26 cellular contexts compared by ENCODE assay signal in genomic region chr15:94375997-94376396, GRCh38.
DNase-seq lines count a peak whose midpoint lies in the region; ATAC-seq and TF ChIP-seq lines count a peak whose summit lies in the region.
"Had no signal": no experiment of that assay in that cellular context is flagged by ENCODE, and none has a peak within 500 bp of the region (broad histone marks: within the 10 kb centered on the region; RNA-seq: fewer than 3 reads in every experiment).

No MANE protein-coding gene starts in this region.

- no peak overlapping the region for H2AFZ ChIP-seq in OCI-LY7 (ENCODE audit: low read length)
- H2AFZ ChIP-seq: PC-9 had no signal

- H3K4me3 ChIP-seq in left ventricle myocardium inferior, result no peak overlapping the region
- H3K4me3 ChIP-seq in OCI-LY7 (ENCODE audit: low read depth, low read length, poor library complexity, severe bottlenecking), result no peak overlapping the region
- H3K4me3 ChIP-seq in kidney epithelial cell (ENCODE audit: low read depth, low read length), result no peak overlapping the region
- H3K4me3 ChIP-seq: gastrocnemius medialis, HAP-1, pancreas, PC-9, SJCRH30, stomach, transverse colon had no signal

- no TSS peak for BruUV-seq in OCI-LY7 (replicated peaks; lab: Mats Ljungman, UMichigan)

- ATAC-seq in Right ventricle myocardium superior (ENCODE audit: poor library complexity) (no peak), HG03159 (IDR thresholded peaks at IDR 0.05; ENCODE audit: unreplicated experiment) (no peak)
- ATAC-seq: gastrocnemius medialis; naive thymus-derived CD4-positive, alpha-beta T cell; pancreas; sciatic nerve; T-helper 17 cell had no signal

- no peak overlapping the region for H3K4me2 ChIP-seq in OCI-LY7 (ENCODE audit: low read length)
- H3K4me2 ChIP-seq: PC-9 had no signal

- peak; percentile 43 for TF ChIP-seq CTCF in left ventricle myocardium inferior (IDR thresholded peaks at IDR 0.05; ENCODE audit: borderline replicate concordance)
- peak; percentile 54; the same call in 1 of the 2 replicates for TF ChIP-seq CTCF in OCI-LY7 (conservative IDR thresholded peaks at IDR 0.05; ENCODE audit: low read length)
- TF ChIP-seq CTCF in kidney epithelial cell (IDR thresholded peaks at IDR 0.05; ENCODE audit: insufficient read depth, low read length, poor library complexity, severe bottlenecking), result peak; percentile 1

- CTCF ChIA-PET in OCI-LY7 (lab: Charles Lee; ENCODE audit: unreplicated experiment), result no interaction called here

- H3K79me2 ChIP-seq in OCI-LY7 (ENCODE audit: insufficient read depth, low read depth, low read length), result no peaks in the 10 kb centered on the region

- no peaks in the 10 kb centered on the region for H4K20me1 ChIP-seq in OCI-LY7 (ENCODE audit: insufficient read depth, low read length)

- H3K9me3 Mint-ChIP-seq in activated T-helper 2 cell treated with anti-CD3 and anti-CD28 coated beads, Interferon-gamma antibody, Interleukin-2, Interleukin-4, amounts not matched to agents 10 μg/mL and 5 μg/mL and 100 μg/mL, durations not matched to agents 14 hours and 24 hours and 36 hours, result no peaks in the 10 kb centered on the region
- H3K9me3 Mint-ChIP-seq: central memory CD8-positive, alpha-beta T cell; naive thymus-derived CD4-positive, alpha-beta T cell had no signal

- peaks cover 55% of the 10 kb centered on the region for H3K36me3 Mint-ChIP-seq in activated T-helper 2 cell treated with anti-CD3 and anti-CD28 coated beads, Interferon-gamma antibody, Interleukin-2, Interleukin-4, amounts not matched to agents 10 μg/mL and 5 μg/mL and 100 μg/mL, durations not matched to agents 14 hours and 24 hours and 36 hours (ENCODE audit: low read depth)

- H3K36me3 ChIP-seq in left ventricle myocardium inferior (no peaks in the 10 kb centered on the region), OCI-LY7 (ENCODE audit: insufficient read depth, low read length) (peaks cover 59% of the 10 kb centered on the region), kidney epithelial cell (ENCODE audit: control insufficient read depth, insufficient read depth, low read length) (no peaks in the 10 kb centered on the region)
- H3K36me3 ChIP-seq: gastrocnemius medialis, HAP-1, SJCRH30 had no signal

- H3K9me3 ChIP-seq in left ventricle myocardium inferior (replicated peaks) (no peaks in the 10 kb centered on the region), OCI-LY7 (ENCODE audit: low read length) (no peaks in the 10 kb centered on the region)
- H3K9me3 ChIP-seq: gastrocnemius medialis, HAP-1, pancreas, SJCRH30, stomach, transverse colon had no signal

- H3K4me1 ChIP-seq in left ventricle myocardium inferior (no peaks in the 10 kb centered on the region), OCI-LY7 (ENCODE audit: insufficient read depth, low read length, poor library complexity, severe bottlenecking) (no peaks in the 10 kb centered on the region)
- H3K4me1 ChIP-seq: gastrocnemius medialis, HAP-1, pancreas, SJCRH30, stomach, transverse colon had no signal

- intact Hi-C loops in left ventricle myocardium inferior (cut with micrococcal nuclease), result no loop called here
- intact Hi-C loops in Right ventricle myocardium superior (cut with DNase I), result no loop called here
- intact Hi-C loops in OCI-LY7 (cut with micrococcal nuclease; ENCODE audit: unreplicated experiment), result no loop called here
- intact Hi-C loops in activated T-helper 2 cell treated with anti-CD3 and anti-CD28 coated beads, Interferon-gamma antibody, Interleukin-2, Interleukin-4, amounts not matched to agents 10 μg/mL and 5 μg/mL and 100 μg/mL, durations not matched to agents 14 hours and 24 hours and 36 hours (cut with micrococcal nuclease), result no loop called here

- peaks cover 9% of the 10 kb centered on the region for H3K27me3 ChIP-seq in left ventricle myocardium inferior (ENCODE audit: low read depth)
- H3K27me3 ChIP-seq in kidney epithelial cell (ENCODE audit: control insufficient read depth, insufficient read depth, low read length), result no peaks in the 10 kb centered on the region
- H3K27me3 ChIP-seq: gastrocnemius medialis, pancreas, SJCRH30, stomach, transverse colon had no signal

- H3K9me2 ChIP-seq in OCI-LY7 (ENCODE audit: insufficient read depth, low read length), result no peaks in the 10 kb centered on the region

- no peaks in the 10 kb centered on the region for H3K27me3 Mint-ChIP-seq in activated T-helper 2 cell treated with anti-CD3 and anti-CD28 coated beads, Interferon-gamma antibody, Interleukin-2, Interleukin-4, amounts not matched to agents 10 μg/mL and 5 μg/mL and 100 μg/mL, durations not matched to agents 14 hours and 24 hours and 36 hours (ENCODE audit: low read depth)
- H3K27me3 Mint-ChIP-seq: activated naive CD8-positive, alpha-beta T cell; central memory CD8-positive, alpha-beta T cell; naive thymus-derived CD4-positive, alpha-beta T cell; T-helper 17 cell had no signal

- no peaks in the 10 kb centered on the region for H3K4me1 Mint-ChIP-seq in activated T-helper 2 cell treated with anti-CD3 and anti-CD28 coated beads, Interferon-gamma antibody, Interleukin-2, Interleukin-4, amounts not matched to agents 10 μg/mL and 5 μg/mL and 100 μg/mL, durations not matched to agents 14 hours and 24 hours and 36 hours (ENCODE audit: low read depth)
- H3K4me1 Mint-ChIP-seq: naive thymus-derived CD4-positive, alpha-beta T cell had no signal

- DNase-seq in left ventricle myocardium inferior, result no peak
- no peak for DNase-seq in Right ventricle myocardium superior
- DNase-seq in OCI-LY7 (ENCODE audit: low spot score), result peak; percentile 13
- DNase-seq in kidney epithelial cell (ENCODE audit: low read depth), result no peak
- no peak for DNase-seq in NCI-H2107 (lab: John Stamatoyannopoulos, UW)
- no peak for DNase-seq in activated T-helper 2 cell treated with anti-CD3 and anti-CD28 coated beads, Interferon-gamma antibody, Interleukin-2, Interleukin-4, amounts not matched to agents 10 μg/mL and 5 μg/mL and 100 μg/mL, durations not matched to agents 14 hours and 24 hours and 36 hours (ENCODE audit: low spot score)
- DNase-seq in AG08395 (ENCODE audit: low spot score), result no peak
- DNase-seq: activated CD4-positive, alpha-beta T cell treated with anti-CD3 and anti-CD28 coated beads for 48 hours; gastrocnemius medialis; IMR-90; naive thymus-derived CD4-positive, alpha-beta T cell; NCI-H1417 treated with DMSO at 0.1 percent for 48 hours; NCI-H82; pancreas; PC-9; stimulated activated CD4-positive, alpha-beta T cell treated with anti-CD3 and anti-CD28 coated beads, Interleukin-15, amount 100 ng/mL, for 24 hours; stomach; T-helper 17 cell; transverse colon had no signal

- POLR2A ChIA-PET in OCI-LY7 (lab: Charles Lee), result interaction anchor here (0.8 to 1.1 kb wide), 2 partner anchors 10 to 1494 kb away, joined by 3 to 4 read pairs; no protein-coding TSS in a partner anchor

- no peak overlapping the region for H3K4me3 Mint-ChIP-seq in activated T-helper 2 cell treated with anti-CD3 and anti-CD28 coated beads, Interferon-gamma antibody, Interleukin-2, Interleukin-4, amounts not matched to agents 10 μg/mL and 5 μg/mL and 100 μg/mL, durations not matched to agents 14 hours and 24 hours and 36 hours (ENCODE audit: low read depth)
- H3K4me3 Mint-ChIP-seq: activated naive CD8-positive, alpha-beta T cell; central memory CD8-positive, alpha-beta T cell; naive thymus-derived CD4-positive, alpha-beta T cell; T-helper 17 cell had no signal

- no peak overlapping the region for H3K27ac Mint-ChIP-seq in activated T-helper 2 cell treated with anti-CD3 and anti-CD28 coated beads, Interferon-gamma antibody, Interleukin-2, Interleukin-4, amounts not matched to agents 10 μg/mL and 5 μg/mL and 100 μg/mL, durations not matched to agents 14 hours and 24 hours and 36 hours
- H3K27ac Mint-ChIP-seq: activated naive CD8-positive, alpha-beta T cell; naive thymus-derived CD4-positive, alpha-beta T cell; T-helper 17 cell had no signal

- H3K27ac ChIP-seq in left ventricle myocardium inferior (replicated peaks) (no peak overlapping the region), OCI-LY7 (ENCODE audit: low read depth, low read length, poor library complexity, severe bottlenecking) (no peak overlapping the region)
- H3K27ac ChIP-seq: C4-2B, gastrocnemius medialis, pancreas, PC-9, SJCRH30, stomach, transverse colon had no signal

Comparison
In these comparisons a context has a peak if more than half of its experiments do, and no peak if none do; other contexts are left out.
1. CTCF ChIP-seq: peak in every context shown above with its lines; median percentile 54 in OCI-LY7; 43 in left ventricle myocardium inferior; 1 in kidney epithelial cell.